Comparison of ENCODE assay signal across 24 cellular contexts in the genomic region with DNA sequence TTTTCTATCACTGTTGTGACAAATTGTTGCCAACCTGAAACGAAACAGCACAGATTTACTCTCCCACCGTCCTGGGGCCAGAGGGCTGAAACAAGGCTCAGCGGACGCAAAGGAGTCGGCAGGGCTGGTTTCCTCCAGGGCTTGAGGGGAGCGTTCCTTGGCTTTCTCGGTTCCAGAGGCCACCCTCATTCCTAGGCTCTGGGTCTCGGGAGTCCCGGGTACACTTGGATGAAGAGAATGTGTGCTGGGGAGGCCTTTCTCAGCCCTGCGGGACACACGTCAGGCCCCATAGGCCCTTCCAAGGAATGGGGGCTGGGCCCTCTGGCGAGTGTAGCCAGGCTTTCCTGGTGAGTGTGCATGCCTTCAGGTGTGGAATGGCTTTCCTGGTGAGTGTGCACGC.
"Had no signal": no experiment of that assay in that cellular context is flagged by ENCODE, and none has a peak within 500 bp of the region (broad histone marks: within the 10 kb centered on the region; RNA-seq: fewer than 3 reads in every experiment).

No MANE protein-coding gene starts in this region.

- DNase-seq: activated CD4-positive, alpha-beta T cell treated with anti-CD3 and anti-CD28 coated beads, Interleukin-2, amount 50 U/mL, for 1 hour; activated CD8-positive, alpha-beta memory T cell treated with anti-CD3 and anti-CD28 coated beads, Interleukin-2, amount 50 U/mL, for 4 hours; effector memory CD4-positive, alpha-beta T cell; kidney glomerular epithelial cell; midbrain; small intestine; stimulated activated CD4-positive, alpha-beta T cell treated with anti-CD3 and anti-CD28 coated beads, Interleukin-4, amount 100 ng/mL, for 1 hour; stimulated activated naive CD8-positive, alpha-beta T cell treated with anti-CD3 and anti-CD28 coated beads, Interleukin-15, amount 100 ng/mL, for 72 hours; T-helper 1 cell; T-helper 9 cell; testis had no signal

- H3K36me3 Mint-ChIP-seq: type B pancreatic cell had no signal

- H3K36me3 ChIP-seq: breast epithelium, esophagus muscularis mucosa, gastroesophageal sphincter, heart left ventricle, prostate gland, right atrium auricular region had no signal

- FAIRE-seq: astrocyte, endothelial cell of umbilical vein, small intestine had no signal

- H3K4me3 ChIP-seq: breast epithelium, esophagus muscularis mucosa, gastroesophageal sphincter, heart left ventricle, prostate gland, right atrium auricular region, testis had no signal

- H3K9me3 Mint-ChIP-seq: dendritic cell treated with granulocyte-macrophage colony-stimulating factor and Interleukin-4, amounts not matched to agents 40 ng/mL and 50 ng/mL, for 4 days; neural crest cell; stimulated activated naive CD8-positive, alpha-beta T cell treated with anti-CD3 and anti-CD28 coated beads, Interleukin-15, amount 100 ng/mL, for 72 hours; type B pancreatic cell had no signal

- H3K27ac Mint-ChIP-seq: dendritic cell treated with granulocyte-macrophage colony-stimulating factor and Interleukin-4, amounts not matched to agents 40 ng/mL and 50 ng/mL, for 4 days; stimulated activated naive CD8-positive, alpha-beta T cell treated with anti-CD3 and anti-CD28 coated beads, Interleukin-15, amount 100 ng/mL, for 72 hours; type B pancreatic cell had no signal

- H3K4me1 ChIP-seq: breast epithelium, esophagus muscularis mucosa, gastroesophageal sphincter, prostate gland, right atrium auricular region had no signal

- H3K27ac ChIP-seq: breast epithelium, esophagus muscularis mucosa, gastroesophageal sphincter, heart left ventricle, prostate gland, right atrium auricular region, testis had no signal

- H3K4me1 Mint-ChIP-seq: neural crest cell; stimulated activated naive CD8-positive, alpha-beta T cell treated with anti-CD3 and anti-CD28 coated beads, Interleukin-15, amount 100 ng/mL, for 72 hours had no signal

- H3K4me3 Mint-ChIP-seq: dendritic cell treated with granulocyte-macrophage colony-stimulating factor and Interleukin-4, amounts not matched to agents 40 ng/mL and 50 ng/mL, for 4 days; neural crest cell; stimulated activated naive CD8-positive, alpha-beta T cell treated with anti-CD3 and anti-CD28 coated beads, Interleukin-15, amount 100 ng/mL, for 72 hours; type B pancreatic cell had no signal

- H3K27me3 Mint-ChIP-seq: dendritic cell treated with granulocyte-macrophage colony-stimulating factor and Interleukin-4, amounts not matched to agents 40 ng/mL and 50 ng/mL, for 4 days; stimulated activated naive CD8-positive, alpha-beta T cell treated with anti-CD3 and anti-CD28 coated beads, Interleukin-15, amount 100 ng/mL, for 72 hours had no signal

- H3K27me3 ChIP-seq: breast epithelium, esophagus muscularis mucosa, gastroesophageal sphincter, heart left ventricle, right atrium auricular region, testis had no signal

- ATAC-seq: activated CD4-positive, CD25-positive, alpha-beta regulatory T cell treated with anti-CD3 and anti-CD28 coated beads, Interleukin-2, amount 50 U/mL, for 24 hours; gastroesophageal sphincter; heart left ventricle; SK-N-SH treated with all-trans-retinoic acid at 6 μM for 48 hours; stimulated activated naive CD8-positive, alpha-beta T cell treated with anti-CD3 and anti-CD28 coated beads, Interleukin-15, amount 100 ng/mL, for 72 hours had no signal

- H3K9me3 ChIP-seq: breast epithelium, esophagus muscularis mucosa, gastroesophageal sphincter, heart left ventricle, prostate gland, right atrium auricular region, testis had no signal
